In the genomic region with DNA sequence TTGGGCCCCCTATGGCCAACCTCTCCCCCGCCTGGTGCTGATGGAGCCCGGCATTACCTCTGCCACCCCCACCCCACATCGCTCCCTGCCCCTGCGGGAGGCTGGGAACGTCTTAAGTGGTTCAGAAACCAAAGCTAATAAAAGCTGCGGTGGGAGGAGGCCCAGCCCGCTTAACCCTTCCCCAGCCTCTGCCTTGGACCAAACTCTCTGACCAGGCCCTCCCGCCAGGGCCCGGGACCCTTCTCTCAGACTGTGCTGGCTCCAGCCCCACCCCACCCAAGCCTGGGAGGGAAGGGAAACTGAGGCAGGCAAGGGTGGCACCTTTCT, we compare ENCODE assay signal across 13 cellular contexts. TPM values are rescaled to one million over a fixed set of nuclear protein-coding genes. Genes with fewer than 3 reads are reported as not detected.
DNase-seq lines count a peak whose midpoint lies in the region; ATAC-seq, FAIRE-seq and TF ChIP-seq lines count a peak whose summit lies in the region.
"Had no signal": no experiment of that assay in that cellular context is flagged by ENCODE, and none has a peak within 500 bp of the region (broad histone marks: within the 10 kb centered on the region; RNA-seq: fewer than 3 reads in every experiment).

No MANE protein-coding gene starts in this region.

- H3K27me3 ChIP-seq in MM.1S (replicated peaks; ENCODE audit: insufficient read depth, low read length) (peaks cover 90% of the 10 kb centered on the region), H1 (replicated peaks in 1 of 4; ENCODE audit: control insufficient read depth in 3 of 4, extremely low read depth in 1 of 4, insufficient read depth in 3 of 4, low read length in 3 of 4) (peaks cover 15 to 46% (median 36%) of the 10 kb centered on the region in 4 experiments), muscle layer of colon (ENCODE audit: control insufficient read depth in 1 of 2, insufficient read depth in 2 of 2, low read length in 2 of 2) (no peaks in the 10 kb centered on the region), thyroid gland (no peaks in the 10 kb centered on the region), foreskin keratinocyte (no peaks in the 10 kb centered on the region)

- WGBS in H1 (ENCODE audit: extremely low coverage in 1 of 2, insufficient coverage in 1 of 2, insufficient read length in 1 of 2, insufficient replicate concordance in 2 of 2, low coverage in 1 of 2, low lambda C conversion rate in 2 of 2, missing lambda C conversion rate in 1 of 2), 2 experiments, result 38% methylated on average over 9 of the region's 9 CpGs; no CpG with 5 or more reads in 1 of the 2 experiments
- WGBS in thyroid gland, 2 donors, result 51 to 64% methylated on average over 9 of the region's 9 CpGs

- no peak overlapping the region for H2AK5ac ChIP-seq in H1 (ENCODE audit: low read depth, low read length)

- H2AFZ ChIP-seq in MM.1S (ENCODE audit: low read length), result peak overlapping the region; percentile 32; the same call in 1 of the 2 replicates
- H2AFZ ChIP-seq in H1 (ENCODE audit: low read length), result no peak overlapping the region

- no peaks in the 10 kb centered on the region for H4K20me1 ChIP-seq in MM.1S (ENCODE audit: insufficient read depth, low read length)
- H4K20me1 ChIP-seq in H1 (replicated peaks in 1 of 2; ENCODE audit: control insufficient read depth in 1 of 2, insufficient read depth in 2 of 2, low read length in 2 of 2), result peaks cover 3 to 10% of the 10 kb centered on the region in 2 experiments

- CTCF ChIA-PET in H1 (lab: Charles Lee; ENCODE audit: partially characterized antibody), result interaction anchor here (1.3 to 3.3 kb wide), 4 partner anchors 12 to 27 kb away, joined by 4 to 14 read pairs (median 6); no protein-coding TSS in a partner anchor
- CTCF ChIA-PET in activated CD4-positive, alpha-beta memory T cell treated with anti-CD3 and anti-CD28 coated beads for 36 hours (lab: Charles Lee), result no interaction called here

- TF ChIP-seq CTCF in MM.1S (IDR thresholded peaks at IDR 0.05; ENCODE audit: low read length) (no peak), H1 (IDR thresholded peaks at IDR 0.05; ENCODE audit: control extremely low read depth in 1 of 3, insufficient read depth in 1 of 3, low read depth in 1 of 3, low read length in 3 of 3) (no peak), thyroid gland (IDR thresholded peaks at IDR 0.05) (no peak), foreskin keratinocyte (conservative IDR thresholded peaks at IDR 0.05) (no peak)

- H2BK12ac ChIP-seq in H1 (ENCODE audit: low read depth, low read length), result no peak overlapping the region

- no peaks in the 10 kb centered on the region for H3K9me2 ChIP-seq in MM.1S (replicated peaks; ENCODE audit: insufficient read depth, low read length)

- H4K91ac ChIP-seq in H1 (replicated peaks; ENCODE audit: insufficient read length, low read length), result no peak overlapping the region

- no peak overlapping the region for H3K27ac Mint-ChIP-seq in activated CD4-positive, alpha-beta memory T cell treated with anti-CD3 and anti-CD28 coated beads for 36 hours

- no peak overlapping the region for H3K56ac ChIP-seq in H1 (replicated peaks; ENCODE audit: insufficient read length, low read depth, low read length)

- no peak overlapping the region for H4K5ac ChIP-seq in H1 (ENCODE audit: insufficient read length, low read depth, low read length)

- no peaks in the 10 kb centered on the region for H3K79me2 ChIP-seq in MM.1S (ENCODE audit: low read length)
- H3K79me2 ChIP-seq in H1 (ENCODE audit: control insufficient read depth in 1 of 2, insufficient read depth in 2 of 2, low read length in 2 of 2), result no peaks in the 10 kb centered on the region

- no peaks in the 10 kb centered on the region for H3F3A ChIP-seq in MM.1S (ENCODE audit: insufficient read depth, low read length)

- intact Hi-C loops in thyroid gland (cut with DNase I), result no loop called here
- intact Hi-C loops in activated CD4-positive, alpha-beta memory T cell treated with anti-CD3 and anti-CD28 coated beads for 36 hours (cut with micrococcal nuclease), result no loop called here

- TF ChIP-seq POLR2A in H1 (IDR thresholded peaks at IDR 0.05; ENCODE audit: control extremely low read depth in 1 of 2, low read depth in 2 of 2, low read length in 2 of 2), result no peak
- no peak for TF ChIP-seq POLR2A in thyroid gland (IDR thresholded peaks at IDR 0.05)

- TF ChIP-seq RAD21 in H1 (IDR thresholded peaks at IDR 0.05 in 1 of 2, conservative IDR thresholded peaks at IDR 0.05 in 1 of 2; ENCODE audit: low read depth in 2 of 2, low read length in 2 of 2), result no peak

- H2BK5ac ChIP-seq in H1 (ENCODE audit: low read depth, low read length), result no peak overlapping the region

- H3K36me3 ChIP-seq in MM.1S (replicated peaks; ENCODE audit: insufficient read depth, low read length) (no peaks in the 10 kb centered on the region), H1 (ENCODE audit: control insufficient read depth in 2 of 4, insufficient read depth in 4 of 4, low read length in 3 of 4) (no peaks in the 10 kb centered on the region; a peak in 1 of 8 replicates), muscle layer of colon (ENCODE audit: insufficient read depth, low read length) (peaks cover 33% of the 10 kb centered on the region), thyroid gland (peaks cover 37 to 45% of the 10 kb centered on the region in 2 donors)

- H3K4me1 ChIP-seq in MM.1S (ENCODE audit: low read length), result peaks cover 19% of the 10 kb centered on the region
- H3K4me1 ChIP-seq in H1 (replicated peaks in 1 of 4; ENCODE audit: control insufficient read depth in 3 of 4, insufficient read depth in 4 of 4, low read length in 3 of 4), result peaks cover 0 to 24% (median 11%) of the 10 kb centered on the region in 4 experiments; a peak in 6 of 7 replicates
- peaks cover 35% of the 10 kb centered on the region for H3K4me1 ChIP-seq in muscle layer of colon (ENCODE audit: insufficient read depth, low read length)
- H3K4me1 ChIP-seq in thyroid gland, result peaks cover 28 to 35% of the 10 kb centered on the region in 2 donors
- no peaks in the 10 kb centered on the region for H3K4me1 ChIP-seq in foreskin keratinocyte

- H3K27me3 Mint-ChIP-seq in activated CD4-positive, alpha-beta memory T cell treated with anti-CD3 and anti-CD28 coated beads for 36 hours, result no peaks in the 10 kb centered on the region

- H2BK20ac ChIP-seq in H1 (ENCODE audit: low read length), result no peak overlapping the region

- H3K4me2 ChIP-seq in MM.1S (ENCODE audit: low read depth, low read length) (peak overlapping the region; percentile 65), H1 (ENCODE audit: insufficient read depth in 1 of 2, low read depth in 2 of 2, low read length in 2 of 2) (peak overlapping the region; percentile 23 to 43; a peak in 2 of 4 replicates)

- H3K4me3 ChIP-seq in MM.1S (ENCODE audit: low read length) (peak overlapping the region; percentile 33; the same call in 1 of the 2 replicates), H1 (ENCODE audit: extremely low read depth in 1 of 4, insufficient read depth in 2 of 4, low read depth in 3 of 4, low read length in 4 of 4) (no peak overlapping the region), muscle layer of colon (ENCODE audit: low read depth in 1 of 2, low read length in 2 of 2) (no peak overlapping the region), thyroid gland (replicated peaks in 1 of 3) (no peak overlapping the region)

- H2BK120ac ChIP-seq in H1 (replicated peaks; ENCODE audit: low read depth, low read length), result no peak overlapping the region

- no peaks in the 10 kb centered on the region for H3K79me1 ChIP-seq in H1 (ENCODE audit: low read depth, low read length)

- H3K4me1 Mint-ChIP-seq in activated CD4-positive, alpha-beta memory T cell treated with anti-CD3 and anti-CD28 coated beads for 36 hours (ENCODE audit: low read depth), result no peaks in the 10 kb centered on the region

- no peak for ATAC-seq in foreskin keratinocyte
- ATAC-seq: left colon had no signal

- TF ChIP-seq EP300 in H1 (IDR thresholded peaks at IDR 0.05; ENCODE audit: borderline replicate concordance in 1 of 2, low read depth in 2 of 2, low read length in 2 of 2), result no peak

- peaks cover 3% of the 10 kb centered on the region for H3K36me3 Mint-ChIP-seq in activated CD4-positive, alpha-beta memory T cell treated with anti-CD3 and anti-CD28 coated beads for 36 hours

- H3K9me3 ChIP-seq in MM.1S (replicated peaks; ENCODE audit: insufficient read depth, low read length) (no peaks in the 10 kb centered on the region), H1 (ENCODE audit: insufficient read depth in 2 of 2, low read depth in 1 of 2, low read length in 1 of 2) (no peaks in the 10 kb centered on the region), muscle layer of colon (ENCODE audit: low read length) (no peaks in the 10 kb centered on the region), thyroid gland (no peaks in the 10 kb centered on the region)

- H3K4me3 Mint-ChIP-seq in activated CD4-positive, alpha-beta memory T cell treated with anti-CD3 and anti-CD28 coated beads for 36 hours, result no peak overlapping the region

- H3K23ac ChIP-seq in H1 (ENCODE audit: insufficient read length), result no peak overlapping the region

- no peak overlapping the region for H3K14ac ChIP-seq in H1 (ENCODE audit: insufficient read length)

- no peak overlapping the region for H3K18ac ChIP-seq in H1 (ENCODE audit: extremely low read depth, low read length)

- H2BK15ac ChIP-seq in H1 (ENCODE audit: low read length), result no peak overlapping the region

- H3K27ac ChIP-seq in MM.1S (ENCODE audit: low read length), result no peak overlapping the region
- H3K27ac ChIP-seq in H1 (ENCODE audit: low read depth, low read length), result no peak overlapping the region
- peak overlapping the region; percentile 83 for H3K27ac ChIP-seq in muscle layer of colon (ENCODE audit: low read depth, low read length)
- peak overlapping the region in 2 of 3 donors; percentile 77 to 89 for H3K27ac ChIP-seq in thyroid gland
- H3K27ac ChIP-seq in foreskin keratinocyte, result no peak overlapping the region

- POLR2A ChIA-PET in H1 (lab: Charles Lee; ENCODE audit: partially characterized antibody), result interaction anchor here (0.7 to 1.8 kb wide), 2 partner anchors 12 to 97 kb away, joined by 3 to 6 read pairs; no protein-coding TSS in a partner anchor
- POLR2A ChIA-PET in activated CD4-positive, alpha-beta memory T cell treated with anti-CD3 and anti-CD28 coated beads for 36 hours (lab: Charles Lee), result no interaction called here

- FAIRE-seq in H1 (lab: Jason Lieb, UNC), result no peak

- H4K8ac ChIP-seq in H1 (ENCODE audit: extremely low read depth, insufficient read depth, low read length), result no peak overlapping the region

- no peak overlapping the region for H3K9ac ChIP-seq in MM.1S (ENCODE audit: low read length)
- H3K9ac ChIP-seq in H1 (replicated peaks in 1 of 4; ENCODE audit: extremely low read depth in 1 of 4, low read depth in 3 of 4, low read length in 3 of 4), result no peak overlapping the region
- H3K9ac ChIP-seq in muscle layer of colon (ENCODE audit: low read length), result peak overlapping the region; percentile 6

- H3K4ac ChIP-seq in H1 (replicated peaks; ENCODE audit: insufficient read length, low read depth, low read length), result no peak overlapping the region

- DNase-seq in MM.1S (no peak), H1 (ENCODE audit: low read depth in 1 of 2, low spot score in 2 of 2) (no peak), thyroid gland (no peak), SKM-1 treated with dmso at 0.1 percent for 144 hours (lab: John Stamatoyannopoulos, UW; ENCODE audit: unreplicated experiment) (no peak), SHP77 (lab: John Stamatoyannopoulos, UW) (no peak), foreskin keratinocyte (no peak)
- no peak for DNase-seq in activated CD4-positive, alpha-beta memory T cell treated with anti-CD3 and anti-CD28 coated beads for 36 hours
- DNase-seq: activated CD4-positive, alpha-beta T cell treated with anti-CD3 and anti-CD28 coated beads for 48 hours; left colon; NCI-H1048; NCI-H69; stimulated activated CD8-positive, alpha-beta memory T cell treated with anti-CD3 and anti-CD28 coated beads, Interleukin-4, amount 100 ng/mL, for 48 hours had no signal

- no peaks in the 10 kb centered on the region for H3K9me3 Mint-ChIP-seq in activated CD4-positive, alpha-beta memory T cell treated with anti-CD3 and anti-CD28 coated beads for 36 hours

- H3K23me2 ChIP-seq in H1 (ENCODE audit: low read depth, low read length), result peaks cover 4% of the 10 kb centered on the region; the same call in 1 of the 2 replicates

RNA-seq across cellular contexts. Expression of gene SMIM24, which starts 22.1 kb away (rescaled TPM):
- 3.3 and 3.8 TPM in 2 replicates for total RNA-seq in H1 (2021; fragmentation: NEBNext Ultra II Directional; extraction: Animal tissue kit (Norgen Biotek cat#: 25700))
- polyA plus RNA-seq in H1 (2011; rRNA removed), result 4.5 and 7.4 TPM in 2 replicates
- 8.6 TPM for polyA plus RNA-seq in H1 (2011; cell fraction: cytosol; rRNA removed)
- polyA plus RNA-seq in H1 (2011; cell fraction: nucleus; rRNA removed), result 5.1 TPM
- polyA plus RNA-seq in H1 (2012, experiment 1 of 2), result 5.1 to 7.6 TPM (median 7.3 TPM) in 4 replicates
- polyA plus RNA-seq in H1 (2012, experiment 2 of 2), result 9.2 TPM
- polyA plus RNA-seq in H1 (2013, experiment 1 of 2), result 9.3 TPM
- 8.5 TPM for polyA plus RNA-seq in H1 (2013, experiment 2 of 2)
- polyA minus RNA-seq in H1 (2011; rRNA and poly(A)+ RNA removed), result 1.1 and 3.4 TPM in 2 replicates
- polyA minus RNA-seq in H1 (2011; cell fraction: cytosol; rRNA and poly(A)+ RNA removed), result not detected
- polyA minus RNA-seq in H1 (2011; cell fraction: nucleus; rRNA and poly(A)+ RNA removed), result 2.8 TPM
- total RNA-seq in thyroid gland, result not detected
- total RNA-seq in activated CD4-positive, alpha-beta memory T cell treated with anti-CD3 and anti-CD28 coated beads for 36 hours, result not detected
- not detected in 2 replicates for total RNA-seq in foreskin keratinocyte
- polyA plus RNA-seq in foreskin keratinocyte, result 0.08 TPM in 1 of 2 replicates, not detected in the other

RNA-seq across cellular contexts. Expression of gene SMIM44, which starts 25.0 kb away (rescaled TPM):
- total RNA-seq in H1 (2021; fragmentation: NEBNext Ultra II Directional; extraction: Animal tissue kit (Norgen Biotek cat#: 25700)), result not detected in 2 replicates
- polyA plus RNA-seq in H1 (2011; rRNA removed) (not detected in 2 replicates), foreskin keratinocyte (not detected in 2 replicates)
- polyA plus RNA-seq in H1 (2011; cell fraction: cytosol; rRNA removed), result not detected
- not detected for polyA plus RNA-seq in H1 (2011; cell fraction: nucleus; rRNA removed)
- not detected in 4 replicates for polyA plus RNA-seq in H1 (2012, experiment 1 of 2)
- not detected for polyA plus RNA-seq in H1 (2012, experiment 2 of 2)
- polyA plus RNA-seq in H1 (2013, experiment 1 of 2), result not detected
- polyA plus RNA-seq in H1 (2013, experiment 2 of 2), result not detected
- not detected in 2 replicates for polyA minus RNA-seq in H1 (2011; rRNA and poly(A)+ RNA removed)
- not detected for polyA minus RNA-seq in H1 (2011; cell fraction: cytosol; rRNA and poly(A)+ RNA removed)
- polyA minus RNA-seq in H1 (2011; cell fraction: nucleus; rRNA and poly(A)+ RNA removed), result not detected
- total RNA-seq in thyroid gland (not detected), foreskin keratinocyte (not detected in 2 replicates)
- total RNA-seq in activated CD4-positive, alpha-beta memory T cell treated with anti-CD3 and anti-CD28 coated beads for 36 hours, result not detected

RNA-seq across cellular contexts. Expression of gene DOHH, which starts 42.3 kb away (rescaled TPM):
- total RNA-seq in H1 (2021; fragmentation: NEBNext Ultra II Directional; extraction: Animal tissue kit (Norgen Biotek cat#: 25700)), result 17.7 and 19.1 TPM in 2 replicates
- polyA plus RNA-seq in H1 (2011; rRNA removed) (7.3 and 12.7 TPM in 2 replicates), foreskin keratinocyte (17.2 and 17.8 TPM in 2 replicates)
- polyA plus RNA-seq in H1 (2011; cell fraction: cytosol; rRNA removed), result 15.9 TPM
- 11.2 TPM for polyA plus RNA-seq in H1 (2011; cell fraction: nucleus; rRNA removed)
- polyA plus RNA-seq in H1 (2012, experiment 1 of 2), result 10.4 to 19.5 TPM (median 17.7 TPM) in 4 replicates
- 10.3 TPM for polyA plus RNA-seq in H1 (2012, experiment 2 of 2)
- polyA plus RNA-seq in H1 (2013, experiment 1 of 2), result 5.3 TPM
- polyA plus RNA-seq in H1 (2013, experiment 2 of 2), result 5.6 TPM
- 2.0 and 2.4 TPM in 2 replicates for polyA minus RNA-seq in H1 (2011; rRNA and poly(A)+ RNA removed)
- 8.9 TPM for polyA minus RNA-seq in H1 (2011; cell fraction: cytosol; rRNA and poly(A)+ RNA removed)
- polyA minus RNA-seq in H1 (2011; cell fraction: nucleus; rRNA and poly(A)+ RNA removed), result 8.9 TPM
- total RNA-seq in thyroid gland (10 to 100 TPM in 3 of 4 donors, 1 to 10 TPM in 1; 9.0 to 18.9 (median 13.6) TPM), foreskin keratinocyte (12.3 and 12.6 TPM in 2 replicates)
- total RNA-seq in activated CD4-positive, alpha-beta memory T cell treated with anti-CD3 and anti-CD28 coated beads for 36 hours, result 10 to 100 TPM; 15.0 to 17.0 TPM

RNA-seq across cellular contexts. Expression of gene FZR1, which starts 47.9 kb away (rescaled TPM):
- total RNA-seq in H1 (2021; fragmentation: NEBNext Ultra II Directional; extraction: Animal tissue kit (Norgen Biotek cat#: 25700)), result 35.5 and 36.9 TPM in 2 replicates
- polyA plus RNA-seq in H1 (2011; rRNA removed) (21.6 and 35.0 TPM in 2 replicates), foreskin keratinocyte (36.7 and 37.9 TPM in 2 replicates)
- 24.1 TPM for polyA plus RNA-seq in H1 (2011; cell fraction: cytosol; rRNA removed)
- polyA plus RNA-seq in H1 (2011; cell fraction: nucleus; rRNA removed), result 109 TPM
- polyA plus RNA-seq in H1 (2012, experiment 1 of 2), result 26.5 to 36.4 TPM (median 30.8 TPM) in 4 replicates
- polyA plus RNA-seq in H1 (2012, experiment 2 of 2), result 19.9 TPM
- 21.4 TPM for polyA plus RNA-seq in H1 (2013, experiment 1 of 2)
- polyA plus RNA-seq in H1 (2013, experiment 2 of 2), result 20.2 TPM
- 20.4 and 21.5 TPM in 2 replicates for polyA minus RNA-seq in H1 (2011; rRNA and poly(A)+ RNA removed)
- 32.5 TPM for polyA minus RNA-seq in H1 (2011; cell fraction: cytosol; rRNA and poly(A)+ RNA removed)
- polyA minus RNA-seq in H1 (2011; cell fraction: nucleus; rRNA and poly(A)+ RNA removed), result 35.9 TPM
- total RNA-seq in thyroid gland (10 to 100 TPM; 28.6 to 56.0 (median 36.1) TPM), foreskin keratinocyte (39.7 and 43.1 TPM in 2 replicates)
- total RNA-seq in activated CD4-positive, alpha-beta memory T cell treated with anti-CD3 and anti-CD28 coated beads for 36 hours, result 10 to 100 TPM; 43.5 to 46.9 TPM

Comparison
In these comparisons a context has a peak if more than half of its experiments do, and no peak if none do; other contexts are left out.
1. H3K27ac ChIP-seq: peak in muscle layer of colon (single experiment) and thyroid gland (2 of 3); none in MM.1S (single experiment), H1 (single experiment) and foreskin keratinocyte (single experiment).